In genomic region chrX:46627700-46628405, GRCh38 we compare ENCODE assay signal across 10 cellular contexts. TPM values are rescaled to one million over a fixed set of nuclear protein-coding genes. Genes with fewer than 3 reads are reported as not detected.
A peak's percentile ranks its signal among the peaks of the same experiment; 100 is the strongest.
DNase-seq lines count a peak whose midpoint lies in the region; ATAC-seq and TF ChIP-seq lines count a peak whose summit lies in the region.
"Had no signal": no experiment of that assay in that cellular context is flagged by ENCODE, and none has a peak within 500 bp of the region (broad histone marks: within the 10 kb centered on the region; RNA-seq: fewer than 3 reads in every experiment).

No MANE protein-coding gene starts in this region.

- no peak for DNase-seq in SJSA1 (ENCODE audit: low read depth in 1 of 2, low spot score in 2 of 2)
- no peak for DNase-seq in BE2C
- no peak for DNase-seq in HCEC 1CT
- no peak for DNase-seq in T-helper 9 cell
- DNase-seq in NCI-H1417 (lab: John Stamatoyannopoulos, UW), result no peak
- DNase-seq: DND-41 had no signal

- TF ChIP-seq CTCF in GM12875 (IDR thresholded peaks at IDR 0.05; ENCODE audit: borderline replicate concordance, insufficient read depth, low read depth, low read length) (no peak), BE2C (IDR thresholded peaks at IDR 0.05; ENCODE audit: low read depth, low read length) (no peak)

- ATAC-seq in GM21737 (IDR thresholded peaks at IDR 0.05; ENCODE audit: unreplicated experiment), result peak; percentile 27

- peak overlapping the region; percentile 10 for H3K4me3 ChIP-seq in GM12875 (ENCODE audit: low read depth, low read length)
- H3K4me3 ChIP-seq in SJSA1, result no peak overlapping the region
- no peak overlapping the region for H3K4me3 ChIP-seq in muscle layer of duodenum (ENCODE audit: low read depth in 1 of 2, low read length in 2 of 2)
- no peak overlapping the region for H3K4me3 ChIP-seq in BE2C (ENCODE audit: low read depth, low read length)
- H3K4me3 ChIP-seq: cardiac muscle cell had no signal

- H3K36me3 ChIP-seq in SJSA1 (no peaks in the 10 kb centered on the region), muscle layer of duodenum (ENCODE audit: control insufficient read depth in 1 of 2, insufficient read depth in 2 of 2, low read length in 2 of 2) (no peaks in the 10 kb centered on the region), BE2C (no peaks in the 10 kb centered on the region)
- H3K36me3 ChIP-seq: cardiac muscle cell had no signal

- H3K9me3 ChIP-seq in SJSA1 (replicated peaks) (no peaks in the 10 kb centered on the region), muscle layer of duodenum (ENCODE audit: control insufficient read depth in 1 of 2, low read length in 2 of 2) (no peaks in the 10 kb centered on the region), BE2C (no peaks in the 10 kb centered on the region)

- H3K27ac ChIP-seq in SJSA1, result peak overlapping the region; percentile 51; the same call in 1 of the 2 replicates
- peak overlapping the region; percentile 54 for H3K27ac ChIP-seq in muscle layer of duodenum (ENCODE audit: low read length)
- H3K27ac ChIP-seq: cardiac muscle cell had no signal

- H3K27me3 ChIP-seq in SJSA1 (replicated peaks) (no peaks in the 10 kb centered on the region), muscle layer of duodenum (ENCODE audit: low read depth, low read length) (no peaks in the 10 kb centered on the region), BE2C (no peaks in the 10 kb centered on the region)
- H3K27me3 ChIP-seq: cardiac muscle cell had no signal

- H3K4me1 ChIP-seq in SJSA1 (replicated peaks), result peaks cover 23% of the 10 kb centered on the region
- no peaks in the 10 kb centered on the region for H3K4me1 ChIP-seq in muscle layer of duodenum (ENCODE audit: control insufficient read depth in 1 of 2, insufficient read depth in 2 of 2, low read length in 2 of 2)
- H3K4me1 ChIP-seq in BE2C, result no peaks in the 10 kb centered on the region

RNA-seq across cellular contexts. Expression of gene CHST7, which starts 54.3 kb away (rescaled TPM):
- total RNA-seq in SJSA1 (2014; rRNA removed; shearing (Covaris generic)), result 15.3 and 16.1 TPM in 2 replicates
- polyA plus RNA-seq in BE2C (2012; ENCODE audit: insufficient read depth, insufficient read length, low read depth), result not detected
